8 cellular contexts compared by ENCODE assay signal in the genomic region with DNA sequence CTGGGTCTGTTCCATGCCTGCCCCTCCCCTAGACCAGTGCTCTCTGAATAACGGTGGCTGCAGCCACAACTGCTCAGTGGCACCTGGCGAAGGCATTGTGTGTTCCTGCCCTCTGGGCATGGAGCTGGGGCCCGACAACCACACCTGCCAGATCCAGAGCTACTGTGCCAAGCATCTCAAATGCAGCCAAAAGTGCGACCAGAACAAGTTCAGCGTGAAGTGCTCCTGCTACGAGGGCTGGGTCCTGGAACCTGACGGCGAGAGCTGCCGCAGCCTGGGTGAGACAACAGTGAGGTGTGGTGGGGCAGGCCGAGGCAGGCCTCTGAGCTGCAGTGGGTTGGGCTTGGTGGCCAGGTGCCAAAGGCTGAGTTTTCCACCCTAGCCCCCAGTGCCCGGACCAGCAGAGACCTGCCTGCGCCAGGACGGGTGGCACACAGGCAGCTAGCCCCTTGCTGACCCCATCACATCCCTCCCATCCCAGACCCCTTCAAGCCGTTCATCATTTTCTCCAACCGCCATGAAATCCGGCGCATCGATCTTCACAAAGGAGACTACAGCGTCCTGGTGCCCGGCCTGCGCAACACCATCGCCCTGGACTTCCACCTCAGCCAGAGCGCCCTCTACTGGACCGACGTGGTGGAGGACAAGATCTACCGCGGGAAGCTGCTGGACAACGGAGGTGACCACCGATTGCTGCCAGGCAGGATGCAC. TPM values are rescaled to one million over a fixed set of nuclear protein-coding genes. Genes with fewer than 3 reads are reported as not detected.
DNase-seq lines count a peak whose midpoint lies in the region; ATAC-seq and TF ChIP-seq lines count a peak whose summit lies in the region.

No MANE protein-coding gene starts in this region.

- peak; percentile 66 for TF ChIP-seq RAD21 in Ishikawa (IDR thresholded peaks at IDR 0.05; ENCODE audit: low read depth)

- no peak overlapping the region for H2AFZ ChIP-seq in PC-9

- H3K27me3 ChIP-seq in CD4-positive, alpha-beta T cell (ENCODE audit: control insufficient read depth, insufficient read depth, low read length) = no peaks in the 10 kb centered on the region
- H3K27me3 ChIP-seq in PC-9 (ENCODE audit: insufficient read depth, low read depth) = no peaks in the 10 kb centered on the region

- H3K27ac Mint-ChIP-seq in CD4-positive, alpha-beta T cell = no peak overlapping the region
- no peak overlapping the region for H3K27ac Mint-ChIP-seq in activated naive CD4-positive, alpha-beta T cell treated with anti-CD3 and anti-CD28 coated beads, Interleukin-2, amount 10 ng/mL, durations not matched to agents 7 days and 5 days
- H3K27ac Mint-ChIP-seq in progenitor cell of endocrine pancreas = peak overlapping the region; percentile 82

- no peak overlapping the region for H3K4me3 ChIP-seq in PC-9

- CTCF ChIA-PET in CD4-positive, alpha-beta T cell (lab: Charles Lee) = interaction anchor here (0.5 to 2.3 kb wide), 8 partner anchors 18 to 157 kb away, joined by 3 to 11 read pairs (median 4); a partner anchor contains a TSS
- CTCF ChIA-PET in PC-9 (lab: Charles Lee) = interaction anchor here (0.5 to 2.5 kb wide), 14 partner anchors 29 to 789 kb away, joined by 3 to 40 read pairs (median 6); a partner anchor contains a TSS
- CTCF ChIA-PET in activated naive CD4-positive, alpha-beta T cell treated with anti-CD3 and anti-CD28 coated beads, Interleukin-2, amount 10 ng/mL, durations not matched to agents 7 days and 5 days (lab: Charles Lee) = interaction anchor here (0.8 to 2.8 kb wide), 11 partner anchors 8 to 167 kb away, joined by 3 to 16 read pairs (median 7); a partner anchor contains a TSS

- no peaks in the 10 kb centered on the region for H3K9me3 ChIP-seq in CD4-positive, alpha-beta T cell (ENCODE audit: control insufficient read depth, low read length)
- no peaks in the 10 kb centered on the region for H3K9me3 ChIP-seq in PC-9 (ENCODE audit: insufficient read depth, low read depth)

- peaks cover 7% of the 10 kb centered on the region; the same call in 1 of the 2 replicates for H3F3A ChIP-seq in PC-9 (ENCODE audit: insufficient read depth, low read depth)

- H3K4me1 ChIP-seq in PC-9 (replicated peaks; ENCODE audit: insufficient read depth) = peaks cover 15% of the 10 kb centered on the region

- H3K4me3 Mint-ChIP-seq in CD4-positive, alpha-beta T cell = no peak overlapping the region
- no peak overlapping the region for H3K4me3 Mint-ChIP-seq in activated naive CD4-positive, alpha-beta T cell treated with anti-CD3 and anti-CD28 coated beads, Interleukin-2, amount 10 ng/mL, durations not matched to agents 7 days and 5 days
- H3K4me3 Mint-ChIP-seq in progenitor cell of endocrine pancreas (ENCODE audit: low read depth) = no peak overlapping the region

- POLR2A ChIA-PET in CD4-positive, alpha-beta T cell (lab: Charles Lee) = no interaction called here
- POLR2A ChIA-PET in PC-9 (lab: Charles Lee; ENCODE audit: unreplicated experiment) = interaction anchor here (0.6 to 1.4 kb wide), 3 partner anchors 48 to 247 kb away, joined by 3 to 27 read pairs (median 18); no protein-coding TSS in a partner anchor

- TF ChIP-seq EP300 in Ishikawa (IDR thresholded peaks at IDR 0.05; ENCODE audit: borderline replicate concordance) = no peak

- peak overlapping the region; percentile 13; the same call in 1 of the 2 replicates for H3K4me2 ChIP-seq in PC-9

- no peaks in the 10 kb centered on the region for H3K79me2 ChIP-seq in PC-9 (ENCODE audit: low read depth)

- H3K9me2 ChIP-seq in PC-9 (ENCODE audit: insufficient read depth) = no peaks in the 10 kb centered on the region

- no peaks in the 10 kb centered on the region for H3K36me3 ChIP-seq in PC-9 (ENCODE audit: low read depth)

- no peaks in the 10 kb centered on the region for H3K9me3 Mint-ChIP-seq in CD4-positive, alpha-beta T cell
- no peaks in the 10 kb centered on the region for H3K9me3 Mint-ChIP-seq in activated naive CD4-positive, alpha-beta T cell treated with anti-CD3 and anti-CD28 coated beads, Interleukin-2, amount 10 ng/mL, durations not matched to agents 7 days and 5 days
- H3K9me3 Mint-ChIP-seq in progenitor cell of endocrine pancreas (ENCODE audit: low read depth) = no peaks in the 10 kb centered on the region

- H3K36me3 Mint-ChIP-seq in CD4-positive, alpha-beta T cell (ENCODE audit: low read depth) = no peaks in the 10 kb centered on the region
- no peaks in the 10 kb centered on the region for H3K36me3 Mint-ChIP-seq in activated naive CD4-positive, alpha-beta T cell treated with anti-CD3 and anti-CD28 coated beads, Interleukin-2, amount 10 ng/mL, durations not matched to agents 7 days and 5 days
- H3K36me3 Mint-ChIP-seq in progenitor cell of endocrine pancreas (ENCODE audit: insufficient read depth) = peaks cover 26% of the 10 kb centered on the region

- peaks cover 3% of the 10 kb centered on the region; the same call in 1 of the 2 replicates for H4K20me1 ChIP-seq in PC-9 (ENCODE audit: insufficient read depth)

- peak in 7 of 10 experiments; percentile 9 to 50 (median 18) for DNase-seq in CD4-positive, alpha-beta T cell
- DNase-seq in PC-9 = peak; percentile 60 to 89
- DNase-seq in activated naive CD4-positive, alpha-beta T cell treated with anti-CD3 and anti-CD28 coated beads, Interleukin-2, amount 10 ng/mL, durations not matched to agents 7 days and 5 days = peak; percentile 53
- DNase-seq in head of caudate nucleus = peak; percentile 54 to 95 (median 84)
- DNase-seq in progenitor cell of endocrine pancreas (ENCODE audit: low spot score, unreplicated experiment) = peak; percentile 55
- DNase-seq in GM19238 (ENCODE audit: insufficient read length, low spot score) = no peak

- no peak for ATAC-seq in CD4-positive, alpha-beta T cell (ENCODE audit: poor library complexity)
- no peak for ATAC-seq in HG03175 (IDR thresholded peaks at IDR 0.05; ENCODE audit: unreplicated experiment)

- no peaks in the 10 kb centered on the region for H3K4me1 Mint-ChIP-seq in CD4-positive, alpha-beta T cell (ENCODE audit: low read depth)
- no peaks in the 10 kb centered on the region for H3K4me1 Mint-ChIP-seq in activated naive CD4-positive, alpha-beta T cell treated with anti-CD3 and anti-CD28 coated beads, Interleukin-2, amount 10 ng/mL, durations not matched to agents 7 days and 5 days
- H3K4me1 Mint-ChIP-seq in progenitor cell of endocrine pancreas (ENCODE audit: low read depth) = no peaks in the 10 kb centered on the region

- BruUV-seq in PC-9 (replicated peaks; lab: Mats Ljungman, UMichigan) = no TSS peak

- no peak overlapping the region for H3K27ac ChIP-seq in CD4-positive, alpha-beta T cell (ENCODE audit: low read depth, low read length)
- H3K27ac ChIP-seq in PC-9 = no peak overlapping the region

- intact Hi-C loops in CD4-positive, alpha-beta T cell (cut with DNase I, micrococcal nuclease) = no loop called here
- intact Hi-C loops in PC-9 (cut with micrococcal nuclease; ENCODE audit: unreplicated experiment) (loop anchor here (1.0 to 2.0 kb wide), 3 partner anchors 48 to 107 kb away; no protein-coding TSS in a partner anchor), head of caudate nucleus (cut with DNase I) (no loop called here)

- peak; percentile 53 for TF ChIP-seq CTCF in CD4-positive, alpha-beta T cell (IDR thresholded peaks at IDR 0.05)
- peak; percentile 81 for TF ChIP-seq CTCF in PC-9 (conservative IDR thresholded peaks at IDR 0.05)
- TF ChIP-seq CTCF in progenitor cell of endocrine pancreas (IDR thresholded peaks at IDR 0.05; ENCODE audit: unreplicated experiment) = peak; percentile 68

- H3K27me3 Mint-ChIP-seq in CD4-positive, alpha-beta T cell = no peaks in the 10 kb centered on the region
- H3K27me3 Mint-ChIP-seq in activated naive CD4-positive, alpha-beta T cell treated with anti-CD3 and anti-CD28 coated beads, Interleukin-2, amount 10 ng/mL, durations not matched to agents 7 days and 5 days = peaks cover 5% of the 10 kb centered on the region
- H3K27me3 Mint-ChIP-seq in progenitor cell of endocrine pancreas = no peaks in the 10 kb centered on the region

TF ChIP-seq in Ishikawa, 13 proteins besides CTCF, POLR2A, EP300 and RAD21:
- TF ChIP-seq YY1 (IDR thresholded peaks at IDR 0.05; ENCODE audit: low read depth) (no peak), CEBPB (IDR thresholded peaks at IDR 0.05) (peak; percentile 37; the same call in 1 of the 2 replicates)

RNA-seq across cellular contexts. Expression of a gene that starts 28.2 kb away (rescaled TPM):
- total RNA-seq in CD4-positive, alpha-beta T cell = not detected
- total RNA-seq in PC-9 (2021) = not detected in 2 replicates
- not detected in 2 replicates for total RNA-seq in progenitor cell of endocrine pancreas

RNA-seq across cellular contexts. Expression of a gene that starts 41.0 kb away (rescaled TPM):
- not detected for total RNA-seq in CD4-positive, alpha-beta T cell
- total RNA-seq in PC-9 (2021) (20.3 and 20.6 TPM in 2 replicates), progenitor cell of endocrine pancreas (1.7 and 2.0 TPM in 2 replicates)

RNA-seq across cellular contexts. Expression of a gene that starts 47.3 kb away (rescaled TPM):
- total RNA-seq in CD4-positive, alpha-beta T cell = 1 to 10 TPM; 6.6 to 8.5 TPM
- total RNA-seq in PC-9 (2021) (51.4 and 70.1 TPM in 2 replicates), progenitor cell of endocrine pancreas (93.4 and 95.7 TPM in 2 replicates)

RNA-seq across cellular contexts. Expression of a gene that starts 53.9 kb away (rescaled TPM):
- 10 to 100 TPM; 21.3 to 22.2 TPM for total RNA-seq in CD4-positive, alpha-beta T cell
- total RNA-seq in PC-9 (2021) = 220 and 227 TPM in 2 replicates
- 162 and 165 TPM in 2 replicates for total RNA-seq in progenitor cell of endocrine pancreas
